ENCODE assay signal across 14 cellular contexts in the genomic region with DNA sequence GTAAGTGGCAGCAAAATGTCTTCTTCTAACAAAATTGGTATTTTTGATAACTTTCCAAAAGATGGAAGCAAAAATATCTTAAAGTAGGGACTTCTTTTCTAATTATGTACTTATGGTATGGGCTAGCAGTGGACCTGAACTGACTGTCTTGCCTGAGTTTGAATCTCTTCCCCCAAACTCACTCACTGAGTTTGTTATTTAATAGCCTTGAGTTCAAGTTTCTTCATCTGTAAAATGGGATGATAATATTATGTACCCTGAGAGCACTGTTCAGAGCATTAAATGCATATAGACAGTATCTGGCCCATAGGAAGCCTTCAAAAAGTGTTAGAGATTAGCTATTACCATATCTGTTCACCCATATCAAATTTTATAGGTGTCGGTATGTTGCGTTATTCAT.
A peak's percentile ranks its signal among the peaks of the same experiment; 100 is the strongest.
DNase-seq lines count a peak whose midpoint lies in the region; ATAC-seq and TF ChIP-seq lines count a peak whose summit lies in the region.
"Had no signal": no experiment of that assay in that cellular context is flagged by ENCODE, and none has a peak within 500 bp of the region (broad histone marks: within the 10 kb centered on the region; RNA-seq: fewer than 3 reads in every experiment).

No MANE protein-coding gene starts in this region.

- H3K4me3 Mint-ChIP-seq in neural progenitor cell = no peak overlapping the region
- H3K4me3 Mint-ChIP-seq in T-helper 2 cell treated with Interferon-gamma antibody and Interleukin-4, amounts not matched to agents 5 μg/mL and 100 μg/mL, for 36 hours = no peak overlapping the region

- H3K27ac Mint-ChIP-seq in neural progenitor cell = no peak overlapping the region
- H3K27ac Mint-ChIP-seq in T-helper 2 cell treated with Interferon-gamma antibody and Interleukin-4, amounts not matched to agents 5 μg/mL and 100 μg/mL, for 36 hours = no peak overlapping the region

- H3K27ac ChIP-seq in OCI-LY7 (ENCODE audit: low read depth, low read length, poor library complexity, severe bottlenecking) (peak overlapping the region; percentile 90), neural progenitor cell (no peak overlapping the region)
- H3K27ac ChIP-seq: GM23248, suprapubic skin had no signal

- TF ChIP-seq CTCF in OCI-LY7 (conservative IDR thresholded peaks at IDR 0.05; ENCODE audit: low read length) (no peak), neural progenitor cell (IDR thresholded peaks at IDR 0.05) (no peak)

- H3K9me3 Mint-ChIP-seq in neural progenitor cell = no peaks in the 10 kb centered on the region
- H3K9me3 Mint-ChIP-seq in T-helper 2 cell treated with Interferon-gamma antibody and Interleukin-4, amounts not matched to agents 5 μg/mL and 100 μg/mL, for 36 hours = no peaks in the 10 kb centered on the region

- ATAC-seq in GM18498 (IDR thresholded peaks at IDR 0.05; ENCODE audit: unreplicated experiment) = peak; percentile 14
- ATAC-seq in GM21619 (IDR thresholded peaks at IDR 0.05; ENCODE audit: unreplicated experiment) = peak; percentile 4

- H3K27me3 ChIP-seq in neural progenitor cell = no peaks in the 10 kb centered on the region
- H3K27me3 ChIP-seq: foreskin keratinocyte, suprapubic skin had no signal

- H3K4me1 Mint-ChIP-seq in neural progenitor cell = peaks cover 6% of the 10 kb centered on the region
- no peaks in the 10 kb centered on the region for H3K4me1 Mint-ChIP-seq in T-helper 2 cell treated with Interferon-gamma antibody and Interleukin-4, amounts not matched to agents 5 μg/mL and 100 μg/mL, for 36 hours (ENCODE audit: low read depth)

- no peak overlapping the region for H3K9ac ChIP-seq in neural progenitor cell

- H3K36me3 Mint-ChIP-seq in neural progenitor cell = no peaks in the 10 kb centered on the region
- H3K36me3 Mint-ChIP-seq in T-helper 2 cell treated with Interferon-gamma antibody and Interleukin-4, amounts not matched to agents 5 μg/mL and 100 μg/mL, for 36 hours (ENCODE audit: low read depth) = no peaks in the 10 kb centered on the region

- H2AFZ ChIP-seq in OCI-LY7 (ENCODE audit: low read length) (peak overlapping the region; percentile 96), neural progenitor cell (replicated peaks) (no peak overlapping the region)

- BruUV-seq in OCI-LY7 (replicated peaks; lab: Mats Ljungman, UMichigan) = no TSS peak

- H3K4me2 ChIP-seq in OCI-LY7 (ENCODE audit: low read length) (peak overlapping the region; percentile 81), neural progenitor cell (peak overlapping the region; percentile 74)

- H3K4me1 ChIP-seq in OCI-LY7 (ENCODE audit: insufficient read depth, low read length, poor library complexity, severe bottlenecking) = peaks cover 44% of the 10 kb centered on the region
- H3K4me1 ChIP-seq in neural progenitor cell = peaks cover 31% of the 10 kb centered on the region
- H3K4me1 ChIP-seq: foreskin keratinocyte had no signal

- H3K36me3 ChIP-seq in OCI-LY7 (ENCODE audit: insufficient read depth, low read length) (no peaks in the 10 kb centered on the region), neural progenitor cell (no peaks in the 10 kb centered on the region)
- H3K36me3 ChIP-seq: suprapubic skin had no signal

- peaks cover 19% of the 10 kb centered on the region for H3F3A ChIP-seq in neural progenitor cell (ENCODE audit: low read depth)

- H3K9me2 ChIP-seq in OCI-LY7 (ENCODE audit: insufficient read depth, low read length) = no peaks in the 10 kb centered on the region

- peaks cover 7% of the 10 kb centered on the region for H3K27me3 Mint-ChIP-seq in neural progenitor cell (ENCODE audit: insufficient read depth, low read depth)
- H3K27me3 Mint-ChIP-seq in T-helper 2 cell treated with Interferon-gamma antibody and Interleukin-4, amounts not matched to agents 5 μg/mL and 100 μg/mL, for 36 hours (ENCODE audit: low read depth) = no peaks in the 10 kb centered on the region

- POLR2A ChIA-PET in OCI-LY7 (lab: Charles Lee) = interaction anchor here (0.7 to 1.7 kb wide), 10 partner anchors 9 to 1339 kb away, joined by 3 to 8 read pairs (median 3); no protein-coding TSS in a partner anchor

- CTCF ChIA-PET in OCI-LY7 (lab: Charles Lee; ENCODE audit: unreplicated experiment) = interaction anchor here (0.5 to 0.9 kb wide), 2 partner anchors 12 to 180 kb away, joined by 3 to 4 read pairs; no protein-coding TSS in a partner anchor

- H3K79me2 ChIP-seq in OCI-LY7 (ENCODE audit: insufficient read depth, low read depth, low read length) = no peaks in the 10 kb centered on the region
- H3K79me2 ChIP-seq in neural progenitor cell (ENCODE audit: low read depth) = no peaks in the 10 kb centered on the region

- H4K20me1 ChIP-seq in OCI-LY7 (ENCODE audit: insufficient read depth, low read length) (no peaks in the 10 kb centered on the region), neural progenitor cell (ENCODE audit: low read depth) (no peaks in the 10 kb centered on the region)

- peak overlapping the region; percentile 59 for H3K4me3 ChIP-seq in OCI-LY7 (ENCODE audit: low read depth, low read length, poor library complexity, severe bottlenecking)
- H3K4me3 ChIP-seq in neural progenitor cell = peak overlapping the region; percentile 42

- H3K9me3 ChIP-seq in OCI-LY7 (ENCODE audit: low read length) = no peaks in the 10 kb centered on the region
- H3K9me3 ChIP-seq in neural progenitor cell (ENCODE audit: low read depth) = no peaks in the 10 kb centered on the region
- H3K9me3 ChIP-seq: suprapubic skin had no signal

- DNase-seq in OCI-LY7 (ENCODE audit: low spot score) (peak; percentile 21), neural progenitor cell (ENCODE audit: low spot score) (no peak), mucosa of gallbladder (ENCODE audit: low spot score) (no peak), hypothalamus (lab: John Stamatoyannopoulos, UW) (no peak), HCEC 1CT (no peak)
- no peak for DNase-seq in T-helper 2 cell treated with Interferon-gamma antibody and Interleukin-4, amounts not matched to agents 5 μg/mL and 100 μg/mL, for 36 hours (ENCODE audit: low spot score)
- DNase-seq: CD8-positive, alpha-beta memory T cell; foreskin keratinocyte; left cardiac atrium; NCI-H446 treated with DMSO at 0.1 percent for 48 hours had no signal

- intact Hi-C loops in OCI-LY7 (cut with micrococcal nuclease; ENCODE audit: unreplicated experiment) = loop anchor here (2.0 to 5.0 kb wide), 3 partner anchors 70 to 240 kb away; partner anchors contain the start of gene EEA1
